ENCODE assay signal across 22 cellular contexts in the genomic region with DNA sequence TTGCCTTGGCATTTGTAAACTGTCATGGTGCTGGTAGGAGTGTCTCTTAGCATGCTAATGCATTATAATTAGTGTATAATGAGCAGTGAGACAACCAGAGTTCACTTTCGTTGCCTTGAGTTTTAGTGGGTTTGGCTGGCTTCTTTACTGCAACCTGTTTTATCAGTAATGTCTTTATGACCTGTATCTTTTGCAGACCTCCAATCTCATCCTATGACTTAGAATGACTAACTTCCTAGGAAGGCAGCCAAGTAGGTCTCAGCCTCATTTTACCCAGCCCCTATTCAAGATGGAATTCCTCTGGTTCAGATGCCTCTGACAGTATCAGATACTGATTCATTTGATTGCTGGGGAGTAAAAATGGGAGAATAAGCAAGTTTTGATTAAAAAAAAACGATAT. TPM values are rescaled to one million over a fixed set of nuclear protein-coding genes. Genes with fewer than 3 reads are reported as not detected.
A peak's percentile ranks its signal among the peaks of the same experiment; 100 is the strongest.
DNase-seq lines count a peak whose midpoint lies in the region; ATAC-seq, FAIRE-seq and TF ChIP-seq lines count a peak whose summit lies in the region.
"Had no signal": no experiment of that assay in that cellular context is flagged by ENCODE, and none has a peak within 500 bp of the region (broad histone marks: within the 10 kb centered on the region; RNA-seq: fewer than 3 reads in every experiment).

No MANE protein-coding gene starts in this region.

- TF ChIP-seq POLR2A in GM12892 (IDR thresholded peaks at IDR 0.05; ENCODE audit: low read depth, low read length): no peak

- ATAC-seq in GM21576 (IDR thresholded peaks at IDR 0.05; ENCODE audit: unreplicated experiment) (no peak), HG02885 (IDR thresholded peaks at IDR 0.05; ENCODE audit: poor library complexity, unreplicated experiment) (no peak)
- ATAC-seq: foreskin keratinocyte, left cardiac atrium, psoas muscle, T-cell had no signal

- peak; percentile 28 for DNase-seq in Daoy (ENCODE audit: low read depth)
- peak; percentile 87 for DNase-seq in NCI-H226
- peak; percentile 1 to 19 for DNase-seq in cardiac fibroblast (ENCODE audit: low read depth in 2 of 2)
- DNase-seq in islet precursor cell: peak; percentile 52
- no peak for DNase-seq in GM12892 (ENCODE audit: insufficient read length)
- DNase-seq in NCI-H748 (lab: John Stamatoyannopoulos, UW; ENCODE audit: unreplicated experiment): no peak
- DNase-seq: activated CD4-positive, alpha-beta T cell treated with anti-CD3 and anti-CD28 coated beads, Interleukin-2, amount 50 U/mL, for 4 hours; activated effector memory CD4-positive, alpha-beta T cell treated with anti-CD3 and anti-CD28 coated beads, Interleukin-2, amount 50 U/mL, for 16 hours; cerebellar nuclear complex; endodermal cell; KG1; left cardiac atrium; NCI-H1092; NCI-H2081; psoas muscle; stimulated activated CD4-positive, alpha-beta T cell treated with anti-CD3 and anti-CD28 coated beads, Interleukin-12 subunit alpha, Interleukin-12 subunit beta, amount 100 ng/mL, for 4 hours; stimulated activated CD8-positive, alpha-beta memory T cell treated with anti-CD3 and anti-CD28 coated beads, Interleukin-4, amount 100 ng/mL, for 48 hours; T-cell; WERI-Rb-1 had no signal

- TF ChIP-seq CTCF in cardiac fibroblast (IDR thresholded peaks at IDR 0.05; ENCODE audit: low read depth, low read length): no peak

- no peak for FAIRE-seq in GM12892 (lab: Jason Lieb, UNC)

- no peak overlapping the region for H3K4me3 ChIP-seq in cardiac fibroblast (replicated peaks in 1 of 2; ENCODE audit: low read depth in 2 of 2, low read length in 2 of 2)
- H3K4me3 ChIP-seq: psoas muscle had no signal

RNA-seq across cellular contexts. Expression of a gene that starts 42.8 kb away (rescaled TPM):
- total RNA-seq in Daoy (2014; rRNA removed; shearing (Covaris generic)): 0.11 and 0.12 TPM in 2 replicates
- not detected for polyA plus RNA-seq in GM12892 (2012; ENCODE audit: missing spikeins)
- total RNA-seq: foreskin keratinocyte had no signal
- polyA plus RNA-seq: foreskin keratinocyte had no signal

Comparison
In these comparisons a context has a peak if more than half of its experiments do, and no peak if none do; other contexts are left out.
1. DNase-seq: peak in Daoy (single experiment), NCI-H226 (single experiment), cardiac fibroblast (2 of 2) and islet precursor cell (single experiment); none in GM12892 (single experiment) and NCI-H748 (single experiment).